In the genomic region with DNA sequence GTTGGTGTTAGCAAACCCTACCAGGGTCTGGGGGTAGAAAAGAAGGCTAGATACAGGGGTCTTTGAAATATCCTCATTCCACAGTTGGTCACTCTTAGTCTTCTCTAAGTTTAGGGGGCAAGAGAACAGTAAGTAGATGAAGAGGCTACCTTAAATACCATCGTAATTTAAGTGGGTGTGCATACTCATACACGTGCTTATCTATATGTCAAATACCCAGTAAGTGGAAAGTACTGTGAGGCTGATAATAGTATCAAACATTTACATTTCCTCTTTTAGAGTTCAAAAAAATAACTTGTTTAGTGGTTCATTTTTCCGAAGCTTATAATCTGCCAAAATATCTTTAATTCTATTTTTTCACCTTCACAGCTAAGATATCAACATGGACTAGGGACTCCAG, we compare ENCODE assay signal across 23 cellular contexts.
"Had no signal": no experiment of that assay in that cellular context is flagged by ENCODE, and none has a peak within 500 bp of the region (broad histone marks: within the 10 kb centered on the region; RNA-seq: fewer than 3 reads in every experiment).

No MANE protein-coding gene starts in this region.

- H3K27ac ChIP-seq: epithelial cell of prostate, foreskin keratinocyte, neutrophil, psoas muscle, spleen, suprapubic skin, thyroid gland had no signal

- H3K36me3 ChIP-seq: thyroid gland had no signal

- FAIRE-seq: colon, urothelium cell line had no signal

- H3K4me3 Mint-ChIP-seq: dendritic cell treated with granulocyte-macrophage colony-stimulating factor and Interleukin-4, amounts not matched to agents 40 ng/mL and 50 ng/mL, for 4 days; effector memory CD8-positive, alpha-beta T cell; naive thymus-derived CD8-positive, alpha-beta T cell; type B pancreatic cell had no signal

- DNase-seq: effector memory CD8-positive, alpha-beta T cell; foreskin keratinocyte; left colon; left ventricle myocardium superior; mesendoderm; naive thymus-derived CD8-positive, alpha-beta T cell; psoas muscle; retina; spleen; stimulated activated CD4-positive, alpha-beta T cell treated with anti-CD3 and anti-CD28 coated beads, Interleukin-15, amount 100 ng/mL, for 24 hours; stimulated activated CD4-positive, alpha-beta T cell treated with anti-CD3 and anti-CD28 coated beads, Interleukin-1b, Interleukin-23, amount 100 ng/mL, for 48 hours; stimulated activated CD4-positive, alpha-beta T cell treated with anti-CD3 and anti-CD28 coated beads, Interleukin-4, amount 100 ng/mL, for 24 hours; stimulated activated naive CD4-positive, alpha-beta T cell treated with Interleukin-2 at 50 U/mL for 16 hours; thyroid gland had no signal

- H3K27me3 ChIP-seq: foreskin keratinocyte, neutrophil, spleen, suprapubic skin, thyroid gland had no signal

- H3K27me3 Mint-ChIP-seq: dendritic cell treated with granulocyte-macrophage colony-stimulating factor and Interleukin-4, amounts not matched to agents 40 ng/mL and 50 ng/mL, for 4 days; effector memory CD8-positive, alpha-beta T cell; naive thymus-derived CD8-positive, alpha-beta T cell; type B pancreatic cell had no signal

- H3K4me3 ChIP-seq: lung, psoas muscle, spleen, suprapubic skin, thyroid gland had no signal

- ATAC-seq: effector memory CD8-positive, alpha-beta T cell; foreskin keratinocyte; left colon; left ventricle myocardium superior; naive thymus-derived CD8-positive, alpha-beta T cell; psoas muscle; sciatic nerve had no signal

- H3K27ac Mint-ChIP-seq: type B pancreatic cell had no signal

- H3K9me3 Mint-ChIP-seq: dendritic cell treated with granulocyte-macrophage colony-stimulating factor and Interleukin-4, amounts not matched to agents 40 ng/mL and 50 ng/mL, for 4 days; effector memory CD8-positive, alpha-beta T cell; naive thymus-derived CD8-positive, alpha-beta T cell had no signal

- H3K9me3 ChIP-seq: neutrophil, psoas muscle, spleen, suprapubic skin, thyroid gland had no signal

- H3K4me1 ChIP-seq: foreskin keratinocyte had no signal
